Comparison of ENCODE assay signal across 30 cellular contexts in genomic region chr6:36536873-36537547, GRCh38. TPM values are rescaled to one million over a fixed set of nuclear protein-coding genes. Genes with fewer than 3 reads are reported as not detected.
DNase-seq lines count a peak whose midpoint lies in the region; ATAC-seq, FAIRE-seq and TF ChIP-seq lines count a peak whose summit lies in the region.
"Had no signal": no experiment of that assay in that cellular context is flagged by ENCODE, and none has a peak within 500 bp of the region (broad histone marks: within the 10 kb centered on the region; RNA-seq: fewer than 3 reads in every experiment).

No MANE protein-coding gene starts in this region.

- H3K9ac ChIP-seq in K562 (ENCODE audit: insufficient read depth in 1 of 2, low read depth in 2 of 2, low read length in 2 of 2) = no peak overlapping the region
- H3K9ac ChIP-seq: BLaER1 treated with 17β-estradiol and CSF1 and Interleukin-3, amounts not matched to agents 10 nM and 100 nM had no signal

- peaks cover 11% of the 10 kb centered on the region for H3K36me3 Mint-ChIP-seq in natural killer cell
- peaks cover 9% of the 10 kb centered on the region for H3K36me3 Mint-ChIP-seq in natural killer cell treated with Interleukin-12 subunit alpha and Interleukin-12 subunit beta and Interleukin-15 and Interleukin-18, amount 100 ng/mL, for 72 hours

- H3K9me2 ChIP-seq in PC-9 (ENCODE audit: insufficient read depth) = no peaks in the 10 kb centered on the region

- H3K9me3 Mint-ChIP-seq in natural killer cell = no peaks in the 10 kb centered on the region
- H3K9me3 Mint-ChIP-seq in natural killer cell treated with Interleukin-12 subunit alpha and Interleukin-12 subunit beta and Interleukin-15 and Interleukin-18, amount 100 ng/mL, for 72 hours = no peaks in the 10 kb centered on the region
- H3K9me3 Mint-ChIP-seq: stimulated activated memory B cell treated with anti-CD40 and anti-IgM and Interleukin-4, amounts not matched to agents 10 μg/mL and 1 μg/mL and 100 μg/mL, for 72 hours; type B pancreatic cell had no signal

- TF ChIP-seq CTCF in natural killer cell (IDR thresholded peaks at IDR 0.05) (no peak), PC-9 (conservative IDR thresholded peaks at IDR 0.05) (no peak), K562 (IDR thresholded peaks at IDR 0.05 in 2 of 3, conservative IDR thresholded peaks at IDR 0.05 in 1 of 3; ENCODE audit: insufficient read depth in 2 of 3, low read depth in 1 of 3, low read length in 3 of 3) (no peak)

- peaks cover 54 to 64% of the 10 kb centered on the region in 2 donors for H3K4me1 Mint-ChIP-seq in natural killer cell
- peaks cover 26 to 32% of the 10 kb centered on the region in 2 donors for H3K4me1 Mint-ChIP-seq in natural killer cell treated with Interleukin-12 subunit alpha and Interleukin-12 subunit beta and Interleukin-15 and Interleukin-18, amount 100 ng/mL, for 72 hours (ENCODE audit: low read depth in 2 of 2)
- H3K4me1 Mint-ChIP-seq: nephron progenitor cell had no signal

- WGBS in K562 (ENCODE audit: insufficient coverage, low coverage, missing lambda C conversion rate) = 74% methylated on average over 3 of the region's 3 CpGs

- 0 out of 2 replicates have a peak, but pooled peaks cover 8% of the 10 kb centered on the region for H3F3A ChIP-seq in PC-9 (ENCODE audit: insufficient read depth, low read depth)

- FAIRE-seq in K562 (lab: Jason Lieb, UNC) (no peak), RCC 7860 (lab: Jason Lieb, UNC) (no peak)
- FAIRE-seq: bronchial epithelial cell, colon, pancreas had no signal

- H3K4me3 ChIP-seq in PC-9 (no peak overlapping the region), K562 (no peak overlapping the region)
- H3K4me3 ChIP-seq: BLaER1 treated with 17β-estradiol and CSF1 and Interleukin-3, amounts not matched to agents 10 nM and 100 nM; lung; pancreas; SJSA1 had no signal

- H4K20me1 ChIP-seq in PC-9 (ENCODE audit: insufficient read depth) = peaks cover 3% of the 10 kb centered on the region; the same call in 1 of the 2 replicates
- H4K20me1 ChIP-seq in K562 (replicated peaks; ENCODE audit: control insufficient read depth, insufficient read depth, low read length) = no peaks in the 10 kb centered on the region

- peak overlapping the region; percentile 9; the same call in 1 of the 2 replicates for H3K27ac ChIP-seq in PC-9
- no peak overlapping the region for H3K27ac ChIP-seq in K562 (ENCODE audit: extremely low read depth, low read depth, low read length)
- H3K27ac ChIP-seq: BLaER1 treated with 17β-estradiol and CSF1 and Interleukin-3, amounts not matched to agents 10 nM and 100 nM; pancreas; SJSA1 had no signal

- CTCF ChIA-PET in PC-9 (lab: Charles Lee) (interaction anchor here (0.6 to 0.7 kb wide), 2 partner anchors 73 to 750 kb away, joined by 5 to 6 read pairs; no protein-coding TSS in a partner anchor), K562 (lab: Yijun Ruan, JAX; ENCODE audit: low intra/inter-chr PET ratio) (no interaction called here)

- TF ChIP-seq RAD21 in K562 (CRISPR knock-in tag; conservative IDR thresholded peaks at IDR 0.05 in 1 of 2, IDR thresholded peaks at IDR 0.05 in 1 of 2) = no peak

- H2AFZ ChIP-seq in PC-9 (no peak overlapping the region), K562 (ENCODE audit: low read depth, low read length) (no peak overlapping the region)

- TF ChIP-seq POLR2A in K562 (conservative IDR thresholded peaks at IDR 0.05) = no peak

- H3K36me3 ChIP-seq in PC-9 (ENCODE audit: low read depth) = peaks cover 22% of the 10 kb centered on the region; the same call in 1 of the 2 replicates
- H3K36me3 ChIP-seq in K562 (ENCODE audit: control insufficient read depth, insufficient read depth, low read length) = peaks cover 55% of the 10 kb centered on the region; the same call in 2 of the 3 replicates

- no peaks in the 10 kb centered on the region for H3K9me1 ChIP-seq in K562 (ENCODE audit: control insufficient read depth, insufficient read depth, low read length)

- H3K4me3 Mint-ChIP-seq in natural killer cell = no peak overlapping the region
- no peak overlapping the region for H3K4me3 Mint-ChIP-seq in natural killer cell treated with Interleukin-12 subunit alpha and Interleukin-12 subunit beta and Interleukin-15 and Interleukin-18, amount 100 ng/mL, for 72 hours
- H3K4me3 Mint-ChIP-seq: nephron progenitor cell; stimulated activated memory B cell treated with anti-CD40 and anti-IgM and Interleukin-4, amounts not matched to agents 10 μg/mL and 1 μg/mL and 100 μg/mL, for 72 hours; type B pancreatic cell had no signal

- no peak for TF ChIP-seq EP300 in K562 (IDR thresholded peaks at IDR 0.05; ENCODE audit: low read length)

- H3K27me3 ChIP-seq in PC-9 (ENCODE audit: insufficient read depth, low read depth) (no peaks in the 10 kb centered on the region), K562 (ENCODE audit: control insufficient read depth in 2 of 2, insufficient read depth in 2 of 2, low read length in 2 of 2) (no peaks in the 10 kb centered on the region)
- H3K27me3 ChIP-seq: BLaER1 treated with 17β-estradiol and CSF1 and Interleukin-3, amounts not matched to agents 10 nM and 100 nM; pancreas; SJSA1 had no signal

- no TSS peak for BruUV-seq in PC-9 (replicated peaks; lab: Mats Ljungman, UMichigan)
- no TSS peak for BruUV-seq in K562 (replicated peaks; lab: Mats Ljungman, UMichigan)

- intact Hi-C loops in natural killer cell (cut with micrococcal nuclease) = loop anchor here (10.0 kb wide), 1 partner anchor 148 kb away; no protein-coding TSS in a partner anchor
- intact Hi-C loops in PC-9 (cut with micrococcal nuclease; ENCODE audit: unreplicated experiment) = no loop called here
- intact Hi-C loops in K562 (cut with micrococcal nuclease) = no loop called here

- POLR2A ChIA-PET in PC-9 (lab: Charles Lee; ENCODE audit: unreplicated experiment) (no interaction called here), K562 (lab: Yijun Ruan, JAX) (interaction anchor here (1.1 kb wide), 1 partner anchor 13 kb away, joined by 3 read pairs; no protein-coding TSS in a partner anchor)

- DNase-seq in natural killer cell (no peak), PC-9 (no peak), K562 (ENCODE audit: extremely low read depth in 1 of 4, low spot score in 3 of 4) (no peak), NCI-H69 (lab: John Stamatoyannopoulos, UW) (no peak), RCC 7860 (ENCODE audit: low spot score) (no peak)
- DNase-seq in natural killer cell treated with Interleukin-12 subunit alpha and Interleukin-12 subunit beta and Interleukin-15 and Interleukin-18, amount 100 ng/mL, for 72 hours (ENCODE audit: low spot score) = no peak
- DNase-seq: activated CD8-positive, alpha-beta memory T cell treated with anti-CD3 and anti-CD28 coated beads for 24 hours; activated T-cell treated with anti-CD3 and anti-CD28 coated beads for 4 hours; anterior cingulate cortex; DND-41; GF-D8; GOT3; hypothalamus; IMR-90; left cardiac atrium; NCI-H1048; NCI-H446; NCI-H774; nephron progenitor cell; pancreas; stimulated activated CD4-positive, alpha-beta T cell treated with anti-CD3 and anti-CD28 coated beads, Interleukin-15, amount 100 ng/mL, for 24 hours; T-helper 1 cell had no signal

- in situ Hi-C loops in K562 (cut with MboI) = no loop called here

- H3K4me2 ChIP-seq in PC-9 (no peak overlapping the region), K562 (ENCODE audit: insufficient read depth, low read length) (no peak overlapping the region)
- H3K4me2 ChIP-seq: BLaER1 treated with 17β-estradiol and CSF1 and Interleukin-3, amounts not matched to agents 10 nM and 100 nM had no signal

- H3K27ac Mint-ChIP-seq in natural killer cell = peak overlapping the region; percentile 60 to 75
- H3K27ac Mint-ChIP-seq in natural killer cell treated with Interleukin-12 subunit alpha and Interleukin-12 subunit beta and Interleukin-15 and Interleukin-18, amount 100 ng/mL, for 72 hours = peak overlapping the region in 1 of 2 donors; percentile 68
- H3K27ac Mint-ChIP-seq: nephron progenitor cell; stimulated activated memory B cell treated with anti-CD40 and anti-IgM and Interleukin-4, amounts not matched to agents 10 μg/mL and 1 μg/mL and 100 μg/mL, for 72 hours; type B pancreatic cell had no signal

- H3K4me1 ChIP-seq in PC-9 (replicated peaks; ENCODE audit: insufficient read depth) = peaks cover under 1% of the 10 kb centered on the region; the same call in 1 of the 2 replicates
- no peaks in the 10 kb centered on the region for H3K4me1 ChIP-seq in K562 (replicated peaks in 1 of 2; ENCODE audit: control insufficient read depth in 2 of 2, insufficient read depth in 2 of 2, low read length in 2 of 2)
- H3K4me1 ChIP-seq: pancreas had no signal

- no peaks in the 10 kb centered on the region for H3K27me3 Mint-ChIP-seq in natural killer cell (ENCODE audit: low read depth in 2 of 2)
- no peaks in the 10 kb centered on the region for H3K27me3 Mint-ChIP-seq in natural killer cell treated with Interleukin-12 subunit alpha and Interleukin-12 subunit beta and Interleukin-15 and Interleukin-18, amount 100 ng/mL, for 72 hours
- H3K27me3 Mint-ChIP-seq: stimulated activated memory B cell treated with anti-CD40 and anti-IgM and Interleukin-4, amounts not matched to agents 10 μg/mL and 1 μg/mL and 100 μg/mL, for 72 hours; type B pancreatic cell had no signal

- ATAC-seq in natural killer cell (no peak), K562 (no peak), GM19328 (IDR thresholded peaks at IDR 0.05; ENCODE audit: unreplicated experiment) (no peak)
- ATAC-seq in natural killer cell treated with Interleukin-12 subunit alpha and Interleukin-12 subunit beta and Interleukin-15 and Interleukin-18, amount 100 ng/mL, for 72 hours = no peak
- ATAC-seq: left cardiac atrium; pancreas; stimulated activated memory B cell treated with anti-CD40 and anti-IgM and Interleukin-4, amounts not matched to agents 10 μg/mL and 1 μg/mL and 100 μg/mL, for 72 hours had no signal

- peaks cover 49% of the 10 kb centered on the region for H3K79me2 ChIP-seq in PC-9 (ENCODE audit: low read depth)
- peaks cover 31% of the 10 kb centered on the region for H3K79me2 ChIP-seq in K562 (ENCODE audit: control insufficient read depth, insufficient read depth, low read length)

- H3K9me3 ChIP-seq in PC-9 (ENCODE audit: insufficient read depth, low read depth) (no peaks in the 10 kb centered on the region), K562 (replicated peaks; ENCODE audit: control insufficient read depth, insufficient read depth, low read depth, low read length) (no peaks in the 10 kb centered on the region)
- H3K9me3 ChIP-seq: BLaER1 treated with 17β-estradiol and CSF1 and Interleukin-3, amounts not matched to agents 10 nM and 100 nM; pancreas; SJSA1 had no signal

RNA-seq across cellular contexts. Expression of gene STK38, which starts 10.3 kb away (rescaled TPM):
- total RNA-seq in natural killer cell = 100 to 1,000 TPM; 105 to 157 (median 126) TPM
- 10 to 100 TPM; 26.4 to 32.5 TPM for total RNA-seq in natural killer cell treated with Interleukin-12 subunit alpha and Interleukin-12 subunit beta and Interleukin-15 and Interleukin-18, amount 100 ng/mL, for 72 hours
- total RNA-seq in PC-9 (2021) = 45.7 and 53.3 TPM in 2 replicates
- total RNA-seq in K562 (2011; cell fraction: chromatin; rRNA removed; ENCODE audit: low replicate concordance) = 17.7 and 43.3 TPM in 2 replicates
- total RNA-seq in K562 (2011; cell fraction: nucleolus; rRNA removed) = 9.7 and 11.1 TPM in 2 replicates
- 15.0 and 17.3 TPM in 2 replicates for total RNA-seq in K562 (2011; cell fraction: nucleoplasm; rRNA removed)
- total RNA-seq in K562 (2014; rRNA removed) = 10.6 and 11.3 TPM in 2 replicates
- total RNA-seq in K562 (2014; rRNA removed; fragmentation: Illumina TruSeq; extraction: Trizol) = 21.3 and 22.3 TPM in 2 replicates
- 24.9 and 25.0 TPM in 2 replicates for total RNA-seq in K562 (2015; rRNA removed; fragmentation: Illumina TruSeq; extraction: Trizol)
- total RNA-seq in K562 (2021) = 18.0 and 19.5 TPM in 2 replicates
- 21.5 and 22.0 TPM in 2 replicates for polyA plus RNA-seq in K562 (2011; rRNA removed)
- 7.1 and 12.8 TPM in 2 replicates for polyA plus RNA-seq in K562 (2011; cell fraction: cytosol; rRNA removed)
- polyA plus RNA-seq in K562 (2011; cell fraction: nucleus; rRNA removed) = 31.7 and 38.9 TPM in 2 replicates
- polyA plus RNA-seq in K562 (2012) = 18.3 and 18.4 TPM in 2 replicates
- 21.6 and 28.7 TPM in 2 replicates for polyA plus RNA-seq in K562 (2014; fragmentation: Illumina TruSeq; extraction: Trizol)
- polyA plus RNA-seq in K562 (2014; fragmentation: Nextera tagmentation; extraction: Ambion mirVana) = 1 to 10 TPM; 5.7 to 8.8 TPM
- polyA plus RNA-seq in K562 (2014; rRNA removed) = 17.3 and 20.8 TPM in 2 replicates
- polyA minus RNA-seq in K562 (2011; rRNA and poly(A)+ RNA removed) = 14.8 and 16.4 TPM in 2 replicates
- 5.0 and 6.4 TPM in 2 replicates for polyA minus RNA-seq in K562 (2011; cell fraction: cytosol; rRNA and poly(A)+ RNA removed)
- polyA minus RNA-seq in K562 (2011; cell fraction: nucleus; rRNA and poly(A)+ RNA removed) = 7.7 and 14.3 TPM in 2 replicates

RNA-seq across cellular contexts. Expression of gene SRSF3, which starts 57.2 kb away (rescaled TPM):
- 100 to 1,000 TPM; 445 to 526 (median 447) TPM for total RNA-seq in natural killer cell
- 100 to 1,000 TPM; 455 to 498 TPM for total RNA-seq in natural killer cell treated with Interleukin-12 subunit alpha and Interleukin-12 subunit beta and Interleukin-15 and Interleukin-18, amount 100 ng/mL, for 72 hours
- 278 and 282 TPM in 2 replicates for total RNA-seq in PC-9 (2021)
- total RNA-seq in K562 (2011; cell fraction: chromatin; rRNA removed; ENCODE audit: low replicate concordance) = 228 and 415 TPM in 2 replicates
- 155 and 159 TPM in 2 replicates for total RNA-seq in K562 (2011; cell fraction: nucleolus; rRNA removed)
- total RNA-seq in K562 (2011; cell fraction: nucleoplasm; rRNA removed) = 295 and 337 TPM in 2 replicates
- 251 and 341 TPM in 2 replicates for total RNA-seq in K562 (2014; rRNA removed)
- total RNA-seq in K562 (2014; rRNA removed; fragmentation: Illumina TruSeq; extraction: Trizol) = 537 and 645 TPM in 2 replicates
- 344 and 365 TPM in 2 replicates for total RNA-seq in K562 (2015; rRNA removed; fragmentation: Illumina TruSeq; extraction: Trizol)
- total RNA-seq in K562 (2021) = 477 and 495 TPM in 2 replicates
- polyA plus RNA-seq in K562 (2011; rRNA removed) = 333 and 518 TPM in 2 replicates
- polyA plus RNA-seq in K562 (2011; cell fraction: cytosol; rRNA removed) = 407 and 505 TPM in 2 replicates
- polyA plus RNA-seq in K562 (2011; cell fraction: nucleus; rRNA removed) = 332 and 369 TPM in 2 replicates
- polyA plus RNA-seq in K562 (2012) = 333 and 367 TPM in 2 replicates
- polyA plus RNA-seq in K562 (2014; fragmentation: Illumina TruSeq; extraction: Trizol) = 337 and 448 TPM in 2 replicates
- polyA plus RNA-seq in K562 (2014; fragmentation: Nextera tagmentation; extraction: Ambion mirVana) = 1,000 to 10,000 TPM in 1 of 2 experiments, 100 to 1,000 TPM in 1; 955 to 1,200 TPM
- 534 and 652 TPM in 2 replicates for polyA plus RNA-seq in K562 (2014; rRNA removed)
- polyA minus RNA-seq in K562 (2011; rRNA and poly(A)+ RNA removed) = 453 and 564 TPM in 2 replicates
- 130 and 151 TPM in 2 replicates for polyA minus RNA-seq in K562 (2011; cell fraction: cytosol; rRNA and poly(A)+ RNA removed)
- 191 and 286 TPM in 2 replicates for polyA minus RNA-seq in K562 (2011; cell fraction: nucleus; rRNA and poly(A)+ RNA removed)
